Comparison of ENCODE assay signal across 9 cellular contexts in genomic region chr4:78638324-78639172, GRCh38.
A peak's percentile ranks its signal among the peaks of the same experiment; 100 is the strongest.
DNase-seq lines count a peak whose midpoint lies in the region; ATAC-seq and TF ChIP-seq lines count a peak whose summit lies in the region.
"Had no signal": no experiment of that assay in that cellular context is flagged by ENCODE, and none has a peak within 500 bp of the region (broad histone marks: within the 10 kb centered on the region; RNA-seq: fewer than 3 reads in every experiment).

No MANE protein-coding gene starts in this region.

- CTCF ChIA-PET in activated naive CD4-positive, alpha-beta T cell treated with anti-CD3 and anti-CD28 coated beads for 36 hours (lab: Charles Lee) = interaction anchor here (0.7 to 2.3 kb wide), 2 partner anchors 8 to 24 kb away, joined by 3 to 6 read pairs; no protein-coding TSS in a partner anchor

- no peak overlapping the region for H3K4me3 Mint-ChIP-seq in activated naive CD4-positive, alpha-beta T cell treated with anti-CD3 and anti-CD28 coated beads for 36 hours
- no peak overlapping the region for H3K4me3 Mint-ChIP-seq in stimulated activated effector memory CD8-positive, alpha-beta T cell treated with anti-CD3 and anti-CD28 coated beads, Interleukin-12 subunit alpha, Interleukin-12 subunit beta, amount 100 ng/mL, for 72 hours

- TF ChIP-seq CTCF in ovary (IDR thresholded peaks at IDR 0.05) = no peak

- no peaks in the 10 kb centered on the region for H3K9me3 Mint-ChIP-seq in activated naive CD4-positive, alpha-beta T cell treated with anti-CD3 and anti-CD28 coated beads for 36 hours
- no peaks in the 10 kb centered on the region for H3K9me3 Mint-ChIP-seq in stimulated activated effector memory CD8-positive, alpha-beta T cell treated with anti-CD3 and anti-CD28 coated beads, Interleukin-12 subunit alpha, Interleukin-12 subunit beta, amount 100 ng/mL, for 72 hours

- ATAC-seq in HG02938 (IDR thresholded peaks at IDR 0.05; ENCODE audit: unreplicated experiment) = peak; percentile 80
- ATAC-seq in stimulated activated effector memory CD8-positive, alpha-beta T cell treated with anti-CD3 and anti-CD28 coated beads, Interleukin-12 subunit alpha, Interleukin-12 subunit beta, amount 100 ng/mL, for 72 hours = peak; percentile 45

- intact Hi-C loops in activated naive CD4-positive, alpha-beta T cell treated with anti-CD3 and anti-CD28 coated beads for 36 hours (cut with micrococcal nuclease) = loop anchor here (2.0 kb wide), 1 partner anchor 20 kb away; no protein-coding TSS in a partner anchor
- intact Hi-C loops in ovary (cut with DNase I) = no loop called here

- H3K9me3 ChIP-seq in ovary = no peaks in the 10 kb centered on the region
- H3K9me3 ChIP-seq: stomach had no signal

- H3K27ac Mint-ChIP-seq in activated naive CD4-positive, alpha-beta T cell treated with anti-CD3 and anti-CD28 coated beads for 36 hours = peak overlapping the region; percentile 22
- peak overlapping the region; percentile 8 for H3K27ac Mint-ChIP-seq in stimulated activated effector memory CD8-positive, alpha-beta T cell treated with anti-CD3 and anti-CD28 coated beads, Interleukin-12 subunit alpha, Interleukin-12 subunit beta, amount 100 ng/mL, for 72 hours

- H3K27me3 ChIP-seq in ovary = no peaks in the 10 kb centered on the region
- H3K27me3 ChIP-seq: stomach had no signal

- no peak overlapping the region for H3K27ac ChIP-seq in ovary

- no peak for TF ChIP-seq POLR2A in ovary (IDR thresholded peaks at IDR 0.05)

- DNase-seq in activated naive CD4-positive, alpha-beta T cell treated with anti-CD3 and anti-CD28 coated beads for 36 hours = no peak
- DNase-seq in activated naive CD4-positive, alpha-beta T cell (lab: John Stamatoyannopoulos, UW) = no peak
- peak; percentile 81 for DNase-seq in OCI-M1 (lab: John Stamatoyannopoulos, UW)
- DNase-seq in stimulated activated effector memory CD8-positive, alpha-beta T cell treated with anti-CD3 and anti-CD28 coated beads, Interleukin-12 subunit alpha, Interleukin-12 subunit beta, amount 100 ng/mL, for 72 hours (ENCODE audit: low spot score in 2 of 2) = no peak
- DNase-seq in ovary = no peak
- DNase-seq in NCI-H510A (lab: John Stamatoyannopoulos, UW) = no peak
- DNase-seq in NCI-H146 treated with DMSO at 0.1 percent for 48 hours (lab: John Stamatoyannopoulos, UW; ENCODE audit: unreplicated experiment) = no peak
- DNase-seq: stomach had no signal

- H3K4me1 Mint-ChIP-seq in activated naive CD4-positive, alpha-beta T cell treated with anti-CD3 and anti-CD28 coated beads for 36 hours (ENCODE audit: low read depth) = peaks cover 17% of the 10 kb centered on the region
- H3K4me1 Mint-ChIP-seq in stimulated activated effector memory CD8-positive, alpha-beta T cell treated with anti-CD3 and anti-CD28 coated beads, Interleukin-12 subunit alpha, Interleukin-12 subunit beta, amount 100 ng/mL, for 72 hours = peaks cover 6% of the 10 kb centered on the region

- no peaks in the 10 kb centered on the region for H3K36me3 ChIP-seq in ovary
- H3K36me3 ChIP-seq: stomach had no signal

- no peak for TF ChIP-seq EP300 in ovary (IDR thresholded peaks at IDR 0.05)

- 79 to 84% (median 81%) methylated on average over 4 of the region's 4 CpGs for WGBS in ovary, 3 donors

- no peak overlapping the region for H3K4me3 ChIP-seq in ovary
- H3K4me3 ChIP-seq: stomach had no signal

- H3K27me3 Mint-ChIP-seq in activated naive CD4-positive, alpha-beta T cell treated with anti-CD3 and anti-CD28 coated beads for 36 hours (ENCODE audit: low read depth) = no peaks in the 10 kb centered on the region

- no peaks in the 10 kb centered on the region for H3K36me3 Mint-ChIP-seq in activated naive CD4-positive, alpha-beta T cell treated with anti-CD3 and anti-CD28 coated beads for 36 hours (ENCODE audit: low read depth)
- H3K36me3 Mint-ChIP-seq in stimulated activated effector memory CD8-positive, alpha-beta T cell treated with anti-CD3 and anti-CD28 coated beads, Interleukin-12 subunit alpha, Interleukin-12 subunit beta, amount 100 ng/mL, for 72 hours = no peaks in the 10 kb centered on the region

- no peaks in the 10 kb centered on the region for H3K4me1 ChIP-seq in ovary (ENCODE audit: insufficient read depth)
- H3K4me1 ChIP-seq: stomach had no signal
